17 cellular contexts compared by ENCODE assay signal in the genomic region with DNA sequence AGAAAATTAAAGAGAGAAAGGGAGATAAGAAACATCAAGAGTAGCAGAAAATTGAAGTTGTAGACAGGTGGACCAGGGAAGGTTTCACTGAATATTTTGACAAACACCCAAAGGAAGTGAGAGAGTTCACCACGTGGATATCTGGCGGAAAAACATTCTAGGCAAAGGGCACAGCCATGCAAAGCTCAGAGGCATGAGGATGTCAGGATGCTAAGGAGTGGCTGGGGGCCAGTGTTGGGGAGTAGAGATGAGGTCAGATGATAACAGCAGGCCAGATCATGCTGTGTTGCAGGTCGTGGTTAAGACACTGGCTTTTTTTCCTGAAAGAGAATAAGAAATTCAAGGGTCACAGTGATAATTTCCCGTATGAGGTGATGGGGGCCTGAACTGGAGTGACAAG.
"Had no signal": no experiment of that assay in that cellular context is flagged by ENCODE, and none has a peak within 500 bp of the region (broad histone marks: within the 10 kb centered on the region; RNA-seq: fewer than 3 reads in every experiment).

No MANE protein-coding gene starts in this region.

- FAIRE-seq: keratinocyte, urothelium cell line had no signal

- H3K27me3 ChIP-seq: brain microvascular endothelial cell, gastrocnemius medialis, thyroid gland had no signal

- H3K36me3 ChIP-seq: brain microvascular endothelial cell, gastrocnemius medialis, left ventricle myocardium inferior, thyroid gland had no signal

- DNase-seq: activated CD4-positive, alpha-beta memory T cell treated with anti-CD3 and anti-CD28 coated beads for 36 hours; activated CD4-positive, alpha-beta T cell treated with anti-CD3 and anti-CD28 coated beads for 36 hours; activated CD8-positive, alpha-beta memory T cell treated with anti-CD3 and anti-CD28 coated beads, Interleukin-2, amount 10 ng/mL, durations not matched to agents 7 days and 5 days; activated naive CD4-positive, alpha-beta T cell treated with anti-CD3 and anti-CD28 coated beads, Interleukin-2, amount 50 U/mL, for 16 hours; activated T-cell treated with anti-CD3 and anti-CD28 coated beads, Interleukin-2, amount 50 U/mL, for 1 hour; brain microvascular endothelial cell; gastrocnemius medialis; left ventricle myocardium inferior; natural killer cell; posterior cingulate gyrus; retina; stimulated activated naive B cell treated with anti-CD40 and anti-IgM and Interleukin-4, amounts not matched to agents 10 μg/mL and 1 μg/mL and 100 μg/mL, for 72 hours; T-helper 17 cell; thyroid gland had no signal

- ATAC-seq: activated CD4-positive, alpha-beta T cell treated with anti-CD3 and anti-CD28 coated beads for 36 hours; activated CD8-positive, alpha-beta memory T cell treated with anti-CD3 and anti-CD28 coated beads, Interleukin-2, amount 10 ng/mL, durations not matched to agents 7 days and 5 days; gastrocnemius medialis; natural killer cell; stimulated activated naive B cell treated with anti-CD40 and anti-IgM and Interleukin-4, amounts not matched to agents 10 μg/mL and 1 μg/mL and 100 μg/mL, for 72 hours; T-helper 17 cell had no signal

- H3K9me3 ChIP-seq: gastrocnemius medialis, left ventricle myocardium inferior, thyroid gland had no signal

- H3K4me1 ChIP-seq: gastrocnemius medialis had no signal

- H3K4me3 ChIP-seq: gastrocnemius medialis, left ventricle myocardium inferior, thyroid gland had no signal

- H3K27ac ChIP-seq: brain microvascular endothelial cell, epithelial cell of prostate, gastrocnemius medialis, left ventricle myocardium inferior, thyroid gland had no signal
